In the genomic region with DNA sequence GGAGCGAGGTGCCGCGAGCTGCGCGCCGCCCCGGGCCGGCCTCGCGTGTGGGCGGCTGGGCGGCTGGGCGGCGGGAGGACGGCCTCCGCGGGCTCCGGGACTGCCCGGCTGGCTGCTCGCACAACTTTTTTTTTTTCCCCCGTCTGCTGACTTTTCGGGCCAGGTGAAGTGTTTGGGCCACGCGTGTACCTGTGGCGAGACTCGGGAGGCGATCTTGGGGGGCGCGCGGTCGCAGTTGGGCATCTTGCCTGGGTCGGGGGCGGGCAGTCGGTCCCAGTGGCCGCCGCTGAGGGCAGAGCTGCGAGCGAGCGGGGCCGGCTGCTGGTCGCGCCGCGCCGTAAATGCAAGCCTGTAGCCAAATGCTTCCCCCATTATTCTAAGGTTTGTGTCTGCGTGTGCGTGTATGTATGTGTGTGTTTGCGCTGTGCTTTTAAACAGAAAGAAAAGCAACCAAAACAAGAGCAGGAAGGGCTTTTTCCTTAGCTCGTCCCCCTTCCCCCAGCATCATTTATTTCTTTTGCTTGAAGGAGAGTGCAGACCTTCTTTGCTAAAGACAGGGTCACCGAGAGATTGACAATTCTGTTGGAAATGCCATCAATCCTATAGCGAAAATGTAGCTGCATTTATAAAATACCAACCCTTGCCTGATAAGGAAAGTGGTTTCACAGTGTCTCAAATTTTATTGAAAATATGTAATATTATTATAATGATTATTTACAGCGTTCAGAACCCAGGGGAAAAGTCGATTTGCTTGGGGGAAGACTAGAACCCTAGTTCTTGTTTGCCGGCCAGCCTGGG, we compare ENCODE assay signal across 9 cellular contexts.
DNase-seq lines count a peak whose midpoint lies in the region; ATAC-seq and TF ChIP-seq lines count a peak whose summit lies in the region.
"Had no signal": no experiment of that assay in that cellular context is flagged by ENCODE, and none has a peak within 500 bp of the region (broad histone marks: within the 10 kb centered on the region; RNA-seq: fewer than 3 reads in every experiment).

No MANE protein-coding gene starts in this region.

- peak overlapping the region; percentile 62 for H2AFZ ChIP-seq in smooth muscle cell (ENCODE audit: low read depth)

- no peaks in the 10 kb centered on the region for H3F3A ChIP-seq in smooth muscle cell (ENCODE audit: low read depth)

- ATAC-seq in HG03432 (IDR thresholded peaks at IDR 0.05; ENCODE audit: unreplicated experiment): no peak

- peak; percentile 22 for DNase-seq in DMS 273 (lab: John Stamatoyannopoulos, UW; ENCODE audit: unreplicated experiment)
- DNase-seq in DMS 273 treated with DMSO at 0.1 percent for 48 hours (lab: John Stamatoyannopoulos, UW): no peak
- DNase-seq in smooth muscle cell (lab: John Stamatoyannopoulos, UW; ENCODE audit: unreplicated experiment): no peak
- DNase-seq in activated CD4-positive, alpha-beta T cell treated with anti-CD3 and anti-CD28 coated beads, Interleukin-2, amount 50 U/mL, for 48 hours: no peak
- DNase-seq in GM10266 (ENCODE audit: extremely low spot score): no peak

- H3K9ac ChIP-seq in iPS-20b (ENCODE audit: low read depth, low read length) (no peak overlapping the region), smooth muscle cell (ENCODE audit: low read depth) (no peak overlapping the region)

- H3K27ac ChIP-seq in angular gyrus (ENCODE audit: low read depth, low read length) (peak overlapping the region; percentile 37), iPS-20b (ENCODE audit: low read length) (no peak overlapping the region), smooth muscle cell (ENCODE audit: low read depth) (no peak overlapping the region)
- H3K27ac ChIP-seq: 22Rv1 had no signal

- H3K4me2 ChIP-seq in smooth muscle cell: peak overlapping the region; percentile 89

- H3K79me2 ChIP-seq in smooth muscle cell (ENCODE audit: low read depth): no peaks in the 10 kb centered on the region

- H3K27me3 ChIP-seq in iPS-20b (ENCODE audit: insufficient read depth, low read length) (peaks cover 86% of the 10 kb centered on the region), smooth muscle cell (ENCODE audit: low read depth) (peaks cover 64% of the 10 kb centered on the region)

- H4K20me1 ChIP-seq in smooth muscle cell (ENCODE audit: low read depth): no peaks in the 10 kb centered on the region

- H3K4me1 ChIP-seq in iPS-20b (ENCODE audit: insufficient read depth, low read length) (peaks cover 16% of the 10 kb centered on the region; the same call in 1 of the 2 replicates), smooth muscle cell (ENCODE audit: low read depth) (peaks cover 36% of the 10 kb centered on the region)

- TF ChIP-seq CTCF in smooth muscle cell (IDR thresholded peaks at IDR 0.05; ENCODE audit: borderline replicate concordance, insufficient read depth, poor library complexity, severe bottlenecking) (no peak), GM10266 (IDR thresholded peaks at IDR 0.05; ENCODE audit: control insufficient read depth, insufficient read depth, low read depth, missing control alignments) (no peak)

- H3K36me3 ChIP-seq in iPS-20b (ENCODE audit: insufficient read depth, low read depth, low read length) (no peaks in the 10 kb centered on the region), smooth muscle cell (ENCODE audit: low read depth) (no peaks in the 10 kb centered on the region)

- H3K9me3 ChIP-seq in iPS-20b (ENCODE audit: insufficient read depth, low read depth, low read length): no peaks in the 10 kb centered on the region
- no peaks in the 10 kb centered on the region for H3K9me3 ChIP-seq in smooth muscle cell (replicated peaks; ENCODE audit: low read depth)

- H3K4me3 ChIP-seq in iPS-20b (ENCODE audit: low read length): peak overlapping the region; percentile 80
- H3K4me3 ChIP-seq in smooth muscle cell: peak overlapping the region; percentile 56

- WGBS in smooth muscle cell (ENCODE audit: low lambda C conversion rate): 1% methylated on average over 48 of the region's 54 CpGs
